Comparison of ENCODE assay signal across 1 cellular context in the genomic region with DNA sequence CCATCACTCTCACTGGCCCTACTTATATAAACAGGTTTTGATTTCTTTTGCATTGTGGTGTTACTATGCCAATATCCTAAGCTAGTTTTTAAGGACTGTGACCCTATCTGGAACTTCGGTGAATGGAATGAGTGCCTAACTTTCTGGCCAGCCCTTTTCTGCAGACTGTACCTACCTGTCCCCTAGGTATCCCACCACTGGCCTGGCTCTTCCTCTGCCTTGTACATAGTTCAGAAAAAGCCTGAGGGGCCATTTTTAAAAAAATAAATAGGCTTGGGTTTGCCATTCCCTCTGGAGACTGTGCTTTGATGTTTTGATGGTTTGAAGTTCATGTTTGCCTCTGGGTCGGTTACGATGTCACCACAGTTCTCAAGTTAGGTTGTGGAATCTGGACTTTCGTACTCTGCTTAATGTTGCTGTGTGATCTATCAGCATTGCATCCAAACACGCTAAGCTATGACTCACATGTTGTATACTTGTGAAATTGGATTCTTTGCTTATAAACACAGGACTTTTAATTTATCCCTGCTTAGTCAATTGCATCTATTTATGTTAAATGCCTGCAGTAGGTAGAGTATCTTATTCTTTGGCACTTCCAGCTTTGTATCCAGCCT.
A peak's percentile ranks its signal among the peaks of the same experiment; 100 is the strongest.
TF ChIP-seq lines count a peak whose summit lies in the region.

No MANE protein-coding gene starts in this region.

TF ChIP-seq in HepG2, 621 proteins besides CTCF, POLR2A, EP300 and RAD21 (continues in another document):
- TF ChIP-seq PRMT3 (CRISPR knock-in tag; IDR thresholded peaks at IDR 0.05; ENCODE audit: borderline replicate concordance, low read depth) (no peak), HOXA5 (CRISPR knock-in tag; IDR thresholded peaks at IDR 0.05) (no peak), KDM6A (CRISPR knock-in tag; IDR thresholded peaks at IDR 0.05; ENCODE audit: low read depth) (peak; percentile 99), RNF2 (conservative IDR thresholded peaks at IDR 0.05; ENCODE audit: low read depth) (no peak), ZMAT3 (CRISPR knock-in tag; conservative IDR thresholded peaks at IDR 0.05) (no peak), KAT8 (CRISPR knock-in tag; IDR thresholded peaks at IDR 0.05) (peak; percentile 79), BCL6 (CRISPR knock-in tag; IDR thresholded peaks at IDR 0.05) (peak; percentile 92), SRSF4 (IDR thresholded peaks at IDR 0.05; ENCODE audit: low read depth, low read length, poor library complexity, severe bottlenecking) (no peak), PPARG (CRISPR knock-in tag; conservative IDR thresholded peaks at IDR 0.05) (peak; percentile 67), SIX4 (CRISPR knock-in tag; IDR thresholded peaks at IDR 0.05) (peak; percentile 94), SSRP1 (CRISPR knock-in tag; IDR thresholded peaks at IDR 0.05) (peak; percentile 49; the same call in 1 of the 2 replicates), ZNF564 (CRISPR knock-in tag; IDR thresholded peaks at IDR 0.05) (no peak), FLYWCH1 (CRISPR knock-in tag; IDR thresholded peaks at IDR 0.05) (no peak), ZNF10 (CRISPR knock-in tag; IDR thresholded peaks at IDR 0.05; ENCODE audit: borderline replicate concordance, low read depth) (no peak), ZNF556 (CRISPR knock-in tag; IDR thresholded peaks at IDR 0.05; ENCODE audit: borderline replicate concordance) (peak; percentile 42; the same call in 1 of the 2 replicates), KLF16 (CRISPR knock-in tag; IDR thresholded peaks at IDR 0.05) (peak in 1 of 2 experiments; percentile 69; a peak in 1 of 4 replicates), ZNF781 (CRISPR knock-in tag; IDR thresholded peaks at IDR 0.05; ENCODE audit: borderline replicate concordance, not compliant biosample characterization) (peak; percentile 55), YEATS2 (CRISPR knock-in tag; IDR thresholded peaks at IDR 0.05; ENCODE audit: borderline replicate concordance) (peak; percentile 64; the same call in 1 of the 2 replicates), RXRB (CRISPR knock-in tag; IDR thresholded peaks at IDR 0.05; ENCODE audit: borderline replicate concordance) (peak; percentile 92), SOX5 (CRISPR knock-in tag; IDR thresholded peaks at IDR 0.05; ENCODE audit: borderline replicate concordance) (peak; percentile 94), ZNF101 (CRISPR knock-in tag; IDR thresholded peaks at IDR 0.05; ENCODE audit: borderline replicate concordance, low read depth) (no peak), STAG1 (CRISPR knock-in tag; IDR thresholded peaks at IDR 0.05) (peak; percentile 17; the same call in 1 of the 2 replicates), ZNF549 (CRISPR knock-in tag; IDR thresholded peaks at IDR 0.05) (no peak), TBX3 (IDR thresholded peaks at IDR 0.05; ENCODE audit: borderline replicate concordance) (peak; percentile 75; the same call in 1 of the 2 replicates), ZMYM2 (CRISPR knock-in tag; IDR thresholded peaks at IDR 0.05) (peak; percentile 80), ZNF780A (CRISPR knock-in tag; IDR thresholded peaks at IDR 0.05) (no peak), FOXJ3 (CRISPR knock-in tag; IDR thresholded peaks at IDR 0.05; ENCODE audit: borderline replicate concordance) (peak; percentile 97), MIER3 (CRISPR knock-in tag; IDR thresholded peaks at IDR 0.05; ENCODE audit: borderline replicate concordance) (peak; percentile 96), ZNF496 (CRISPR knock-in tag; IDR thresholded peaks at IDR 0.05; ENCODE audit: insufficient replicate concordance) (no peak)
- TF ChIP-seq, protein P1, sequence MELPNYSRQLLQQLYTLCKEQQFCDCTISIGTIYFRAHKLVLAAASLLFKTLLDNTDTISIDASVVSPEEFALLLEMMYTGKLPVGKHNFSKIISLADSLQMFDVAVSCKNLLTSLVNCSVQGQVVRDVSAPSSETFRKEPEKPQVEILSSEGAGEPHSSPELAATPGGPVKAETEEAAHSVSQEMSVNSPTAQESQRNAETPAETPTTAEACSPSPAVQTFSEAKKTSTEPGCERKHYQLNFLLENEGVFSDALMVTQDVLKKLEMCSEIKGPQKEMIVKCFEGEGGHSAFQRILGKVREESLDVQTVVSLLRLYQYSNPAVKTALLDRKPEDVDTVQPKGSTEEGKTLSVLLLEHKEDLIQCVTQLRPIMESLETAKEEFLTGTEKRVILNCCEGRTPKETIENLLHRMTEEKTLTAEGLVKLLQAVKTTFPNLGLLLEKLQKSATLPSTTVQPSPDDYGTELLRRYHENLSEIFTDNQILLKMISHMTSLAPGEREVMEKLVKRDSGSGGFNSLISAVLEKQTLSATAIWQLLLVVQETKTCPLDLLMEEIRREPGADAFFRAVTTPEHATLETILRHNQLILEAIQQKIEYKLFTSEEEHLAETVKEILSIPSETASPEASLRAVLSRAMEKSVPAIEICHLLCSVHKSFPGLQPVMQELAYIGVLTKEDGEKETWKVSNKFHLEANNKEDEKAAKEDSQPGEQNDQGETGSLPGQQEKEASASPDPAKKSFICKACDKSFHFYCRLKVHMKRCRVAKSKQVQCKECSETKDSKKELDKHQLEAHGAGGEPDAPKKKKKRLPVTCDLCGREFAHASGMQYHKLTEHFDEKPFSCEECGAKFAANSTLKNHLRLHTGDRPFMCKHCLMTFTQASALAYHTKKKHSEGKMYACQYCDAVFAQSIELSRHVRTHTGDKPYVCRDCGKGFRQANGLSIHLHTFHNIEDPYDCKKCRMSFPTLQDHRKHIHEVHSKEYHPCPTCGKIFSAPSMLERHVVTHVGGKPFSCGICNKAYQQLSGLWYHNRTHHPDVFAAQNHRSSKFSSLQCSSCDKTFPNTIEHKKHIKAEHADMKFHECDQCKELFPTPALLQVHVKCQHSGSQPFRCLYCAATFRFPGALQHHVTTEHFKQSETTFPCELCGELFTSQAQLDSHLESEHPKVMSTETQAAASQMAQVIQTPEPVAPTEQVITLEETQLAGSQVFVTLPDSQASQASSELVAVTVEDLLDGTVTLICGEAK (IDR thresholded peaks at IDR 0.05): no peak
- TF ChIP-seq, protein P1 (CRISPR knock-in tag; IDR thresholded peaks at IDR 0.05): no peak; the same call in 1 of the 2 replicates
- TF ChIP-seq, protein P2, sequence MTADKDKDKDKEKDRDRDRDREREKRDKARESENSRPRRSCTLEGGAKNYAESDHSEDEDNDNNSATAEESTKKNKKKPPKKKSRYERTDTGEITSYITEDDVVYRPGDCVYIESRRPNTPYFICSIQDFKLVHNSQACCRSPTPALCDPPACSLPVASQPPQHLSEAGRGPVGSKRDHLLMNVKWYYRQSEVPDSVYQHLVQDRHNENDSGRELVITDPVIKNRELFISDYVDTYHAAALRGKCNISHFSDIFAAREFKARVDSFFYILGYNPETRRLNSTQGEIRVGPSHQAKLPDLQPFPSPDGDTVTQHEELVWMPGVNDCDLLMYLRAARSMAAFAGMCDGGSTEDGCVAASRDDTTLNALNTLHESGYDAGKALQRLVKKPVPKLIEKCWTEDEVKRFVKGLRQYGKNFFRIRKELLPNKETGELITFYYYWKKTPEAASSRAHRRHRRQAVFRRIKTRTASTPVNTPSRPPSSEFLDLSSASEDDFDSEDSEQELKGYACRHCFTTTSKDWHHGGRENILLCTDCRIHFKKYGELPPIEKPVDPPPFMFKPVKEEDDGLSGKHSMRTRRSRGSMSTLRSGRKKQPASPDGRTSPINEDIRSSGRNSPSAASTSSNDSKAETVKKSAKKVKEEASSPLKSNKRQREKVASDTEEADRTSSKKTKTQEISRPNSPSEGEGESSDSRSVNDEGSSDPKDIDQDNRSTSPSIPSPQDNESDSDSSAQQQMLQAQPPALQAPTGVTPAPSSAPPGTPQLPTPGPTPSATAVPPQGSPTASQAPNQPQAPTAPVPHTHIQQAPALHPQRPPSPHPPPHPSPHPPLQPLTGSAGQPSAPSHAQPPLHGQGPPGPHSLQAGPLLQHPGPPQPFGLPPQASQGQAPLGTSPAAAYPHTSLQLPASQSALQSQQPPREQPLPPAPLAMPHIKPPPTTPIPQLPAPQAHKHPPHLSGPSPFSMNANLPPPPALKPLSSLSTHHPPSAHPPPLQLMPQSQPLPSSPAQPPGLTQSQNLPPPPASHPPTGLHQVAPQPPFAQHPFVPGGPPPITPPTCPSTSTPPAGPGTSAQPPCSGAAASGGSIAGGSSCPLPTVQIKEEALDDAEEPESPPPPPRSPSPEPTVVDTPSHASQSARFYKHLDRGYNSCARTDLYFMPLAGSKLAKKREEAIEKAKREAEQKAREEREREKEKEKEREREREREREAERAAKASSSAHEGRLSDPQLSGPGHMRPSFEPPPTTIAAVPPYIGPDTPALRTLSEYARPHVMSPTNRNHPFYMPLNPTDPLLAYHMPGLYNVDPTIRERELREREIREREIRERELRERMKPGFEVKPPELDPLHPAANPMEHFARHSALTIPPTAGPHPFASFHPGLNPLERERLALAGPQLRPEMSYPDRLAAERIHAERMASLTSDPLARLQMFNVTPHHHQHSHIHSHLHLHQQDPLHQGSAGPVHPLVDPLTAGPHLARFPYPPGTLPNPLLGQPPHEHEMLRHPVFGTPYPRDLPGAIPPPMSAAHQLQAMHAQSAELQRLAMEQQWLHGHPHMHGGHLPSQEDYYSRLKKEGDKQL (CRISPR knock-in tag; IDR thresholded peaks at IDR 0.05; ENCODE audit: low read depth): peak; percentile 83
- TF ChIP-seq, protein P3, sequence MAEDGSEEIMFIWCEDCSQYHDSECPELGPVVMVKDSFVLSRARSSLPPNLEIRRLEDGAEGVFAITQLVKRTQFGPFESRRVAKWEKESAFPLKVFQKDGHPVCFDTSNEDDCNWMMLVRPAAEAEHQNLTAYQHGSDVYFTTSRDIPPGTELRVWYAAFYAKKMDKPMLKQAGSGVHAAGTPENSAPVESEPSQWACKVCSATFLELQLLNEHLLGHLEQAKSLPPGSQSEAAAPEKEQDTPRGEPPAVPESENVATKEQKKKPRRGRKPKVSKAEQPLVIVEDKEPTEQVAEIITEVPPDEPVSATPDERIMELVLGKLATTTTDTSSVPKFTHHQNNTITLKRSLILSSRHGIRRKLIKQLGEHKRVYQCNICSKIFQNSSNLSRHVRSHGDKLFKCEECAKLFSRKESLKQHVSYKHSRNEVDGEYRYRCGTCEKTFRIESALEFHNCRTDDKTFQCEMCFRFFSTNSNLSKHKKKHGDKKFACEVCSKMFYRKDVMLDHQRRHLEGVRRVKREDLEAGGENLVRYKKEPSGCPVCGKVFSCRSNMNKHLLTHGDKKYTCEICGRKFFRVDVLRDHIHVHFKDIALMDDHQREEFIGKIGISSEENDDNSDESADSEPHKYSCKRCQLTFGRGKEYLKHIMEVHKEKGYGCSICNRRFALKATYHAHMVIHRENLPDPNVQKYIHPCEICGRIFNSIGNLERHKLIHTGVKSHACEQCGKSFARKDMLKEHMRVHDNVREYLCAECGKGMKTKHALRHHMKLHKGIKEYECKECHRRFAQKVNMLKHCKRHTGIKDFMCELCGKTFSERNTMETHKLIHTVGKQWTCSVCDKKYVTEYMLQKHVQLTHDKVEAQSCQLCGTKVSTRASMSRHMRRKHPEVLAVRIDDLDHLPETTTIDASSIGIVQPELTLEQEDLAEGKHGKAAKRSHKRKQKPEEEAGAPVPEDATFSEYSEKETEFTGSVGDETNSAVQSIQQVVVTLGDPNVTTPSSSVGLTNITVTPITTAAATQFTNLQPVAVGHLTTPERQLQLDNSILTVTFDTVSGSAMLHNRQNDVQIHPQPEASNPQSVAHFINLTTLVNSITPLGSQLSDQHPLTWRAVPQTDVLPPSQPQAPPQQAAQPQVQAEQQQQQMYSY (CRISPR knock-in tag; IDR thresholded peaks at IDR 0.05): no peak
- TF ChIP-seq, protein P4, sequence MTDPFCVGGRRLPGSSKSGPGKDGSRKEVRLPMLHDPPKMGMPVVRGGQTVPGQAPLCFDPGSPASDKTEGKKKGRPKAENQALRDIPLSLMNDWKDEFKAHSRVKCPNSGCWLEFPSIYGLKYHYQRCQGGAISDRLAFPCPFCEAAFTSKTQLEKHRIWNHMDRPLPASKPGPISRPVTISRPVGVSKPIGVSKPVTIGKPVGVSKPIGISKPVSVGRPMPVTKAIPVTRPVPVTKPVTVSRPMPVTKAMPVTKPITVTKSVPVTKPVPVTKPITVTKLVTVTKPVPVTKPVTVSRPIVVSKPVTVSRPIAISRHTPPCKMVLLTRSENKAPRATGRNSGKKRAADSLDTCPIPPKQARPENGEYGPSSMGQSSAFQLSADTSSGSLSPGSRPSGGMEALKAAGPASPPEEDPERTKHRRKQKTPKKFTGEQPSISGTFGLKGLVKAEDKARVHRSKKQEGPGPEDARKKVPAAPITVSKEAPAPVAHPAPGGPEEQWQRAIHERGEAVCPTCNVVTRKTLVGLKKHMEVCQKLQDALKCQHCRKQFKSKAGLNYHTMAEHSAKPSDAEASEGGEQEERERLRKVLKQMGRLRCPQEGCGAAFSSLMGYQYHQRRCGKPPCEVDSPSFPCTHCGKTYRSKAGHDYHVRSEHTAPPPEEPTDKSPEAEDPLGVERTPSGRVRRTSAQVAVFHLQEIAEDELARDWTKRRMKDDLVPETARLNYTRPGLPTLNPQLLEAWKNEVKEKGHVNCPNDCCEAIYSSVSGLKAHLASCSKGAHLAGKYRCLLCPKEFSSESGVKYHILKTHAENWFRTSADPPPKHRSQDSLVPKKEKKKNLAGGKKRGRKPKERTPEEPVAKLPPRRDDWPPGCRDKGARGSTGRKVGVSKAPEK (CRISPR knock-in tag; IDR thresholded peaks at IDR 0.05; ENCODE audit: borderline replicate concordance): no peak
- TF ChIP-seq, protein P5, sequence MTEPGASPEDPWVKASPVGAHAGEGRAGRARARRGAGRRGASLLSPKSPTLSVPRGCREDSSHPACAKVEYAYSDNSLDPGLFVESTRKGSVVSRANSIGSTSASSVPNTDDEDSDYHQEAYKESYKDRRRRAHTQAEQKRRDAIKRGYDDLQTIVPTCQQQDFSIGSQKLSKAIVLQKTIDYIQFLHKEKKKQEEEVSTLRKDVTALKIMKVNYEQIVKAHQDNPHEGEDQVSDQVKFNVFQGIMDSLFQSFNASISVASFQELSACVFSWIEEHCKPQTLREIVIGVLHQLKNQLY (CRISPR knock-in tag; IDR thresholded peaks at IDR 0.05): peak; percentile 91
